ENCODE assay signal across 22 cellular contexts in the genomic region with DNA sequence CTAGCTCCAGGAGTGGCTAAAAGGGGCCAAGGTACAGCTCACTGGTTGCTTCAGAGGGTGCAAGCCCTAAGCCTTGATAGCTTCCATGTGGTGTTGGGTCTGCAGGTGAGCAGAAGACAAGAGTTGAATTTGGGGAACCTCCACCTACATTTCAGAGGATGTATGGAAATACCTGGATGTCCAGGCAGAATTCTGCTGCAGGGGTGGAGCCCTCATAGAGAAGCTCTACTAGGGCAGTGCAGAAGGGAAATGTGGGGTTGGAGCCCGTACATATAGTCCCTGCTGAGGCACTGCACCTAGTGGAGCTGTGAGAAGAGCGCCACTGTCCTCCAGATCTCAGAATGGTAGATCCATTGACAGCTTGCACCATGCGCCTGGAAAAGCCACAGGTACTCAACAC.
"Had no signal": no experiment of that assay in that cellular context is flagged by ENCODE, and none has a peak within 500 bp of the region (broad histone marks: within the 10 kb centered on the region; RNA-seq: fewer than 3 reads in every experiment).

No MANE protein-coding gene starts in this region.

- H3K36me3 ChIP-seq: breast epithelium, gastrocnemius medialis, thyroid gland had no signal

- H3K4me1 Mint-ChIP-seq: nephron progenitor cell had no signal

- H3K27ac ChIP-seq: breast epithelium, gastrocnemius medialis, left lung, thyroid gland had no signal

- H3K9me3 ChIP-seq: gastrocnemius medialis, thyroid gland had no signal

- DNase-seq: activated B cell treated with CpG ODN at 0.5 μM for 24 hours; activated CD4-positive, alpha-beta T cell treated with anti-CD3 and anti-CD28 coated beads for 4 hours; activated CD8-positive, alpha-beta memory T cell treated with anti-CD3 and anti-CD28 coated beads for 24 hours; activated CD8-positive, alpha-beta memory T cell treated with anti-CD3 and anti-CD28 coated beads, Interleukin-2, amount 50 U/mL, for 48 hours; activated effector memory CD4-positive, alpha-beta T cell treated with Interleukin-2 at 50 U/mL for 16 hours; activated T-cell treated with anti-CD3 and anti-CD28 coated beads, Interleukin-2, amount 50 U/mL, for 48 hours; cortex of kidney; gastrocnemius medialis; head of caudate nucleus; kidney; left lung; midbrain; nephron progenitor cell; stimulated activated CD4-positive, alpha-beta T cell treated with anti-CD3 and anti-CD28 coated beads, Interleukin-12 subunit alpha, Interleukin-12 subunit beta, amount 100 ng/mL, for 4 hours; stimulated activated CD4-positive, alpha-beta T cell treated with anti-CD3 and anti-CD28 coated beads, Interleukin-1b, Interleukin-23, amount 100 ng/mL, for 48 hours; stimulated activated CD8-positive, alpha-beta memory T cell treated with anti-CD3 and anti-CD28 coated beads, Interleukin-4, amount 100 ng/mL, for 48 hours; stimulated activated naive CD4-positive, alpha-beta T cell; thyroid gland had no signal

- H3K4me3 ChIP-seq: breast epithelium, gastrocnemius medialis, left lung, thyroid gland had no signal

- H3K4me1 ChIP-seq: breast epithelium had no signal

- ATAC-seq: esophagus mucosa, gastrocnemius medialis, left lung had no signal

- H3K27me3 ChIP-seq: breast epithelium, gastrocnemius medialis, left lung, thyroid gland had no signal

- H3K4me3 Mint-ChIP-seq: activated B cell treated with CpG ODN at 0.5 μM for 24 hours; activated naive CD4-positive, alpha-beta T cell treated with anti-CD3 and anti-CD28 coated beads, Interleukin-2, amount 50 U/mL, for 24 hours; nephron progenitor cell had no signal

- H3K27me3 Mint-ChIP-seq: activated B cell treated with CpG ODN at 0.5 μM for 24 hours; activated naive CD4-positive, alpha-beta T cell treated with anti-CD3 and anti-CD28 coated beads, Interleukin-2, amount 50 U/mL, for 24 hours; progenitor cell of endocrine pancreas had no signal

- H3K27ac Mint-ChIP-seq: activated B cell treated with CpG ODN at 0.5 μM for 24 hours, nephron progenitor cell, progenitor cell of endocrine pancreas had no signal
